8 cellular contexts compared by ENCODE assay signal in genomic region chr18:48785091-48785614, GRCh38.
DNase-seq lines count a peak whose midpoint lies in the region; ATAC-seq, FAIRE-seq and TF ChIP-seq lines count a peak whose summit lies in the region.

No MANE protein-coding gene starts in this region.

- peaks cover 21 to 26% of the 10 kb centered on the region in 2 donors for H3K4me1 Mint-ChIP-seq in effector memory CD8-positive, alpha-beta T cell (ENCODE audit: low read depth in 2 of 2)

- H3K9me3 Mint-ChIP-seq in effector memory CD8-positive, alpha-beta T cell = no peaks in the 10 kb centered on the region

- H3K27me3 Mint-ChIP-seq in effector memory CD8-positive, alpha-beta T cell = no peaks in the 10 kb centered on the region

- H3K27ac Mint-ChIP-seq in effector memory CD8-positive, alpha-beta T cell = peak overlapping the region; percentile 81 to 95

- TF ChIP-seq POLR2A in GM12892 (IDR thresholded peaks at IDR 0.05; ENCODE audit: low read depth, low read length) = no peak

- ATAC-seq in GM19467 (IDR thresholded peaks at IDR 0.05; ENCODE audit: unreplicated experiment) (peak; percentile 75), HG03439 (IDR thresholded peaks at IDR 0.05; ENCODE audit: unreplicated experiment) (peak; percentile 87)
- ATAC-seq in effector memory CD8-positive, alpha-beta T cell (replicated peaks) = peak; percentile 88

- DNase-seq in GM12892 (ENCODE audit: insufficient read length) (peak; percentile 89), HuH-7 (ENCODE audit: low spot score) (no peak), putamen (ENCODE audit: low spot score) (no peak), DMS79 (lab: John Stamatoyannopoulos, UW) (no peak), foreskin melanocyte (no peak)
- DNase-seq in effector memory CD8-positive, alpha-beta T cell = peak; percentile 13 to 24 (median 14)

- FAIRE-seq in GM12892 (lab: Jason Lieb, UNC) = peak; percentile 97

- H3K4me3 Mint-ChIP-seq in effector memory CD8-positive, alpha-beta T cell = peak overlapping the region; percentile 5 to 44

- H3K36me3 Mint-ChIP-seq in effector memory CD8-positive, alpha-beta T cell (ENCODE audit: insufficient read depth) = peaks cover 4% of the 10 kb centered on the region

Comparison
In these comparisons a context has a peak if more than half of its experiments do, and no peak if none do; other contexts are left out.
1. DNase-seq: peak in GM12892 (single experiment) and effector memory CD8-positive, alpha-beta T cell (3 of 3); none in HuH-7 (single experiment), putamen (single experiment), DMS79 (single experiment) and foreskin melanocyte (single experiment).
2. Peak in every context shown above with its lines, with median percentiles within 50 percentile points of each other: ATAC-seq.